In genomic region chr3:61299981-61300380, GRCh38 we compare ENCODE assay signal across 33 cellular contexts.
"Had no signal": no experiment of that assay in that cellular context is flagged by ENCODE, and none has a peak within 500 bp of the region (broad histone marks: within the 10 kb centered on the region; RNA-seq: fewer than 3 reads in every experiment).

No MANE protein-coding gene starts in this region.

- H3K27me3 Mint-ChIP-seq: dendritic cell treated with granulocyte-macrophage colony-stimulating factor and Interleukin-4, amounts not matched to agents 40 ng/mL and 50 ng/mL, for 4 days; progenitor cell of endocrine pancreas had no signal

- H3K36me3 Mint-ChIP-seq: immature natural killer cell, memory B cell, mesothelial cell of epicardium, naive B cell, neural progenitor cell had no signal

- H3K9me3 ChIP-seq: colonic mucosa, esophagus muscularis mucosa, gastroesophageal sphincter, mucosa of descending colon, right atrium auricular region, suprapubic skin, transverse colon, upper lobe of right lung, vagina had no signal

- H3K36me3 ChIP-seq: colonic mucosa, esophagus muscularis mucosa, gastroesophageal sphincter, neural progenitor cell, right atrium auricular region, suprapubic skin, transverse colon, upper lobe of right lung, vagina had no signal

- H3K27ac ChIP-seq: colonic mucosa, epithelial cell of prostate, esophagus muscularis mucosa, foreskin keratinocyte, gastroesophageal sphincter, neural progenitor cell, parathyroid adenoma, right atrium auricular region, suprapubic skin, transverse colon, upper lobe of right lung, vagina had no signal

- H3K4me3 ChIP-seq: colonic mucosa, esophagus muscularis mucosa, gastroesophageal sphincter, lung, mucosa of descending colon, neural progenitor cell, right atrium auricular region, smooth muscle cell, suprapubic skin, transverse colon, upper lobe of right lung, vagina had no signal

- H3K4me1 ChIP-seq: colonic mucosa, foreskin keratinocyte, gastroesophageal sphincter, neural progenitor cell, parathyroid adenoma, right atrium auricular region, suprapubic skin, transverse colon, upper lobe of right lung, vagina had no signal

- H3K27ac Mint-ChIP-seq: dendritic cell treated with granulocyte-macrophage colony-stimulating factor and Interleukin-4, amounts not matched to agents 40 ng/mL and 50 ng/mL, for 4 days; endodermal cell; immature natural killer cell; memory B cell; mesothelial cell of epicardium; naive B cell; nephron; neural progenitor cell; progenitor cell of endocrine pancreas; stimulated activated naive CD8-positive, alpha-beta T cell treated with anti-CD3 and anti-CD28 coated beads, Interleukin-15, amount 100 ng/mL, for 72 hours had no signal

- H3K27me3 ChIP-seq: colonic mucosa, esophagus muscularis mucosa, gastroesophageal sphincter, neural progenitor cell, right atrium auricular region, suprapubic skin, transverse colon, upper lobe of right lung, vagina had no signal

- H3K4me1 Mint-ChIP-seq: endodermal cell; memory B cell; mesothelial cell of epicardium; naive B cell; neural progenitor cell; stimulated activated naive CD8-positive, alpha-beta T cell treated with anti-CD3 and anti-CD28 coated beads, Interleukin-15, amount 100 ng/mL, for 72 hours had no signal

- H3K9me3 Mint-ChIP-seq: dendritic cell treated with granulocyte-macrophage colony-stimulating factor and Interleukin-4, amounts not matched to agents 40 ng/mL and 50 ng/mL, for 4 days; endodermal cell; memory B cell; mesothelial cell of epicardium; nephron; neural progenitor cell; stimulated activated naive CD8-positive, alpha-beta T cell treated with anti-CD3 and anti-CD28 coated beads, Interleukin-15, amount 100 ng/mL, for 72 hours had no signal

- H3K4me3 Mint-ChIP-seq: dendritic cell treated with granulocyte-macrophage colony-stimulating factor and Interleukin-4, amounts not matched to agents 40 ng/mL and 50 ng/mL, for 4 days; endodermal cell; immature natural killer cell; memory B cell; mesothelial cell of epicardium; naive B cell; nephron; neural progenitor cell; stimulated activated naive CD8-positive, alpha-beta T cell treated with anti-CD3 and anti-CD28 coated beads, Interleukin-15, amount 100 ng/mL, for 72 hours had no signal

- ATAC-seq: foreskin keratinocyte; gastroesophageal sphincter; mucosa of descending colon; sciatic nerve; stimulated activated naive CD8-positive, alpha-beta T cell treated with anti-CD3 and anti-CD28 coated beads, Interleukin-15, amount 100 ng/mL, for 72 hours; upper lobe of right lung had no signal

- DNase-seq: colonic mucosa; effector CD8-positive, alpha-beta T cell; foreskin keratinocyte; hypothalamus; immature natural killer cell; islet precursor cell; mucosa of descending colon; naive B cell; stimulated activated CD4-positive, alpha-beta T cell treated with anti-CD3 and anti-CD28 coated beads, Interleukin-12 subunit alpha, Interleukin-12 subunit beta, amount 100 ng/mL, for 4 hours; stimulated activated CD4-positive, alpha-beta T cell treated with anti-CD3 and anti-CD28 coated beads, Interleukin-1b, Interleukin-23, amount 100 ng/mL, for 48 hours; stimulated activated CD4-positive, alpha-beta T cell treated with anti-CD3 and anti-CD28 coated beads, Interleukin-4, amount 100 ng/mL, for 1 hour; stimulated activated CD8-positive, alpha-beta memory T cell treated with anti-CD3 and anti-CD28 coated beads, Interleukin-4, amount 100 ng/mL, for 48 hours; stimulated activated naive CD4-positive, alpha-beta T cell; stimulated activated naive CD8-positive, alpha-beta T cell treated with anti-CD3 and anti-CD28 coated beads, Interleukin-15, amount 100 ng/mL, for 72 hours; transverse colon; upper lobe of right lung had no signal
